In genomic region chr6:41587223-41587879, GRCh38 we compare ENCODE assay signal across 1 cellular context.
TF ChIP-seq lines count a peak whose summit lies in the region.

No MANE protein-coding gene starts in this region.

TF ChIP-seq in H1, 55 proteins besides CTCF, POLR2A, EP300 and RAD21:
- TF ChIP-seq SUZ12 (IDR thresholded peaks at IDR 0.05; ENCODE audit: low read length): no peak
- TF ChIP-seq SIN3A (conservative IDR thresholded peaks at IDR 0.05 in 1 of 2, IDR thresholded peaks at IDR 0.05 in 1 of 2; ENCODE audit: low read depth in 1 of 2, low read length in 2 of 2): no peak
- TF ChIP-seq SP2 (IDR thresholded peaks at IDR 0.05; ENCODE audit: low read length): no peak
- no peak for TF ChIP-seq CTBP2 (IDR thresholded peaks at IDR 0.05; ENCODE audit: borderline replicate concordance, insufficient read depth, insufficient read length, low read length)
